ENCODE assay signal across 23 cellular contexts in genomic region chr16:84957792-84958191, GRCh38.
"Had no signal": no experiment of that assay in that cellular context is flagged by ENCODE, and none has a peak within 500 bp of the region (broad histone marks: within the 10 kb centered on the region; RNA-seq: fewer than 3 reads in every experiment).

No MANE protein-coding gene starts in this region.

- H3K36me3 Mint-ChIP-seq: memory B cell, naive B cell had no signal

- H3K36me3 ChIP-seq: colonic mucosa, esophagus squamous epithelium, gastroesophageal sphincter, left ventricle myocardium inferior, lower lobe of right lung, pancreas, suprapubic skin, thyroid gland, upper lobe of right lung had no signal

- FAIRE-seq: kidney, pancreas had no signal

- H3K4me1 ChIP-seq: colonic mucosa had no signal

- H3K4me1 Mint-ChIP-seq: memory B cell had no signal

- H3K27ac ChIP-seq: colonic mucosa, esophagus squamous epithelium, gastroesophageal sphincter, left ventricle myocardium inferior, lower lobe of right lung, pancreas, suprapubic skin, thyroid gland, upper lobe of right lung had no signal

- ATAC-seq: gastroesophageal sphincter; left cardiac atrium; lower lobe of right lung; pancreas; right cardiac atrium; stimulated activated naive CD8-positive, alpha-beta T cell treated with anti-CD3 and anti-CD28 coated beads, Interleukin-15, Interleukin-2, amounts not matched to agents 100 U/mL and 50 U/mL, for 24 hours; upper lobe of right lung had no signal

- H3K27ac Mint-ChIP-seq: memory B cell, naive B cell, progenitor cell of endocrine pancreas had no signal

- H3K9me3 Mint-ChIP-seq: memory B cell, naive B cell, nephron had no signal

- DNase-seq: colonic mucosa; dermis blood vessel endothelial cell; esophagus squamous epithelium; foreskin fibroblast; glutamatergic neuron; kidney; left cardiac atrium; left ventricle myocardium inferior; lower lobe of right lung; naive B cell; occipital lobe; stimulated activated CD4-positive, alpha-beta T cell treated with anti-CD3 and anti-CD28 coated beads, Interleukin-2, amount 100 ng/mL, for 48 hours; stimulated activated naive CD8-positive, alpha-beta T cell treated with anti-CD3 and anti-CD28 coated beads, Interleukin-15, Interleukin-2, amounts not matched to agents 100 U/mL and 50 U/mL, for 24 hours; thyroid gland; upper lobe of right lung had no signal

- H3K4me2 ChIP-seq: smooth muscle cell had no signal

- H3K4me3 Mint-ChIP-seq: memory B cell, naive B cell, nephron had no signal

- H3K9me3 ChIP-seq: colonic mucosa, esophagus squamous epithelium, gastroesophageal sphincter, left ventricle myocardium inferior, lower lobe of right lung, pancreas, suprapubic skin, thyroid gland, upper lobe of right lung had no signal

- H3K27me3 ChIP-seq: colonic mucosa, gastroesophageal sphincter, pancreas, suprapubic skin, thyroid gland, upper lobe of right lung had no signal

- H3K4me3 ChIP-seq: colonic mucosa, esophagus squamous epithelium, gastroesophageal sphincter, left ventricle myocardium inferior, lower lobe of right lung, pancreas, smooth muscle cell, suprapubic skin, thyroid gland, upper lobe of right lung had no signal
